ENCODE assay signal across 25 cellular contexts in genomic region chr12:115362319-115362976, GRCh38.
A peak's percentile ranks its signal among the peaks of the same experiment; 100 is the strongest.
DNase-seq lines count a peak whose midpoint lies in the region; ATAC-seq and TF ChIP-seq lines count a peak whose summit lies in the region.
"Had no signal": no experiment of that assay in that cellular context is flagged by ENCODE, and none has a peak within 500 bp of the region (broad histone marks: within the 10 kb centered on the region; RNA-seq: fewer than 3 reads in every experiment).

No MANE protein-coding gene starts in this region.

- H3K4me2 ChIP-seq in osteoblast (ENCODE audit: insufficient read depth, low read length): no peak overlapping the region

- H3K27ac Mint-ChIP-seq in activated T-helper 17 cell treated with anti-CD3 and anti-CD28 coated beads, Interleukin-2, amount 50 U/mL, for 72 hours: no peak overlapping the region
- H3K27ac Mint-ChIP-seq: activated naive CD4-positive, alpha-beta T cell treated with anti-CD3 and anti-CD28 coated beads for 36 hours; B cell had no signal

- H3K9me3 ChIP-seq in osteoblast (ENCODE audit: low read depth, low read length) (no peaks in the 10 kb centered on the region), body of pancreas (no peaks in the 10 kb centered on the region)
- H3K9me3 ChIP-seq: neutrophil, thyroid gland had no signal

- no peak overlapping the region for H3K27ac ChIP-seq in osteoblast (ENCODE audit: low read depth, low read length)
- H3K27ac ChIP-seq in body of pancreas: no peak overlapping the region
- H3K27ac ChIP-seq: cardiac muscle cell, neutrophil, thyroid gland had no signal

- 58 to 66% methylated on average over 4 of the region's 4 CpGs for WGBS in body of pancreas, 2 donors

- H3K36me3 ChIP-seq in osteoblast (ENCODE audit: insufficient read depth, low read length) (no peaks in the 10 kb centered on the region), body of pancreas (replicated peaks in 1 of 2; ENCODE audit: insufficient read depth in 1 of 2, low read depth in 2 of 2) (no peaks in the 10 kb centered on the region)
- H3K36me3 ChIP-seq: cardiac muscle cell, neutrophil, thyroid gland had no signal

- no peak for ATAC-seq in body of pancreas
- no peak for ATAC-seq in activated T-helper 17 cell treated with anti-CD3 and anti-CD28 coated beads, Interleukin-2, amount 50 U/mL, for 72 hours (replicated peaks)
- ATAC-seq: stimulated activated naive CD8-positive, alpha-beta T cell treated with anti-CD3 and anti-CD28 coated beads, Interleukin-15, Interleukin-2, amounts not matched to agents 100 U/mL and 50 U/mL, for 24 hours had no signal

- H3K4me1 Mint-ChIP-seq in activated T-helper 17 cell treated with anti-CD3 and anti-CD28 coated beads, Interleukin-2, amount 50 U/mL, for 72 hours: no peaks in the 10 kb centered on the region
- H3K4me1 Mint-ChIP-seq: B cell had no signal

- no peaks in the 10 kb centered on the region for H3K4me1 ChIP-seq in osteoblast (ENCODE audit: insufficient read depth, low read length)
- H3K4me1 ChIP-seq in body of pancreas: no peaks in the 10 kb centered on the region
- H3K4me1 ChIP-seq: thyroid gland had no signal

- H3K4me3 Mint-ChIP-seq in activated T-helper 17 cell treated with anti-CD3 and anti-CD28 coated beads, Interleukin-2, amount 50 U/mL, for 72 hours: no peak overlapping the region
- H3K4me3 Mint-ChIP-seq: activated naive CD4-positive, alpha-beta T cell treated with anti-CD3 and anti-CD28 coated beads for 36 hours; B cell had no signal

- H3K9me3 Mint-ChIP-seq in activated T-helper 17 cell treated with anti-CD3 and anti-CD28 coated beads, Interleukin-2, amount 50 U/mL, for 72 hours: peaks cover 3% of the 10 kb centered on the region

- H3K27me3 ChIP-seq in osteoblast (ENCODE audit: insufficient read depth, low read length) (no peaks in the 10 kb centered on the region), body of pancreas (no peaks in the 10 kb centered on the region)
- H3K27me3 ChIP-seq: cardiac muscle cell, neutrophil, thyroid gland had no signal

- no peak overlapping the region for H3K4me3 ChIP-seq in epithelial cell of esophagus (ENCODE audit: low read length)
- no peak overlapping the region for H3K4me3 ChIP-seq in osteoblast (ENCODE audit: insufficient read depth, low read length)
- H3K4me3 ChIP-seq in body of pancreas: no peak overlapping the region
- H3K4me3 ChIP-seq: cardiac muscle cell, thyroid gland had no signal

- TF ChIP-seq CTCF in epithelial cell of esophagus (IDR thresholded peaks at IDR 0.05; ENCODE audit: insufficient read depth, low read depth, low read length, missing control alignments) (peak; percentile 39), osteoblast (IDR thresholded peaks at IDR 0.05; ENCODE audit: extremely low read depth, low read depth, low read length) (peak; percentile 44), body of pancreas (IDR thresholded peaks at IDR 0.05) (no peak)

- H3K79me2 ChIP-seq in osteoblast (ENCODE audit: insufficient read depth, low read length): no peaks in the 10 kb centered on the region

- H2AFZ ChIP-seq in osteoblast (ENCODE audit: low read length): no peak overlapping the region

- H4K20me1 ChIP-seq in osteoblast (ENCODE audit: insufficient read depth, low read length): no peaks in the 10 kb centered on the region

- H3K36me3 Mint-ChIP-seq in activated T-helper 17 cell treated with anti-CD3 and anti-CD28 coated beads, Interleukin-2, amount 50 U/mL, for 72 hours (ENCODE audit: low read depth): no peaks in the 10 kb centered on the region

- no peaks in the 10 kb centered on the region for H3K27me3 Mint-ChIP-seq in activated T-helper 17 cell treated with anti-CD3 and anti-CD28 coated beads, Interleukin-2, amount 50 U/mL, for 72 hours
- H3K27me3 Mint-ChIP-seq: B cell had no signal

- peak; percentile 17 for DNase-seq in EL
- peak; percentile 14 for DNase-seq in NCI-H460 (ENCODE audit: extremely low read depth, low read depth)
- peak; percentile 17 for DNase-seq in epithelial cell of esophagus (ENCODE audit: low read depth)
- DNase-seq in osteoblast (ENCODE audit: insufficient read length, low spot score, missing footprints): no peak
- no peak for DNase-seq in stimulated activated CD8-positive, alpha-beta memory T cell treated with anti-CD3 and anti-CD28 coated beads, Interleukin-4, amount 100 ng/mL, for 48 hours
- DNase-seq in body of pancreas: no peak
- no peak for DNase-seq in GF-D8 (lab: John Stamatoyannopoulos, UW)
- DNase-seq: activated CD4-positive, alpha-beta T cell treated with anti-CD3 and anti-CD28 coated beads for 1 hour; activated naive CD4-positive, alpha-beta T cell treated with anti-CD3 and anti-CD28 coated beads for 36 hours; activated T-cell treated with anti-CD3 and anti-CD28 coated beads, Interleukin-2, amount 50 U/mL, for 48 hours; COR-L47; dermis blood vessel endothelial cell; DND-41; kidney glomerular epithelial cell; NCI-H1092 treated with DMSO at 0.1 percent for 48 hours; NCI-H2029; NCI-H226; SHP77; stimulated activated CD4-positive, alpha-beta T cell treated with anti-CD3 and anti-CD28 coated beads, Interleukin-4, amount 100 ng/mL, for 1 hour; stimulated activated naive CD8-positive, alpha-beta T cell treated with anti-CD3 and anti-CD28 coated beads, Interleukin-15, Interleukin-2, amounts not matched to agents 100 U/mL and 50 U/mL, for 24 hours; thyroid gland had no signal

- intact Hi-C loops in body of pancreas (cut with DNase I): no loop called here

- no peak for TF ChIP-seq POLR2A in body of pancreas (IDR thresholded peaks at IDR 0.05)

Comparison
In these comparisons a context has a peak if more than half of its experiments do, and no peak if none do; other contexts are left out.
1. DNase-seq: peak in EL (single experiment), NCI-H460 (single experiment) and epithelial cell of esophagus (single experiment); none in osteoblast (single experiment), stimulated activated CD8-positive, alpha-beta memory T cell treated with anti-CD3 and anti-CD28 coated beads, Interleukin-4, amount 100 ng/mL, for 48 hours (single experiment), body of pancreas (0 of 4) and GF-D8 (single experiment).
2. CTCF ChIP-seq: peak in epithelial cell of esophagus (single experiment) and osteoblast (single experiment); none in body of pancreas (0 of 7).